ENCODE assay signal across 1 cellular context in the genomic region with DNA sequence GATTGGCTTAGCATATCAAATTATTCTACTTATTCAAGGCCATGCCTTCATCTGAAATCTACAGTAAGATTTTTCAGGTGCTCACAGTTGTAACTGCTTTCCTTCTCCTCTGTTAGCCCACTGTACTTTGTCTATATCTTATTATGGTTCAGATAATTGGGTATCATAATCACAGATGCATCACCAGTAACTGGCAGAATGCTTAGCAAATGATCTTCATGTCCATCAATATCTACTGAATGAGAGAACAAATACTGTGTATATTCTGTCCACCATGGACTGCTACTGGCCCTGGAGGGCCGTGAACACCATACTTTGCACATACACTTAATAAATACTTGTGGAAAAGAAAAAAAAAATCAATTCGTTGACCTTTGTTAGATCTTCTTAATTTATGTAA.
TF ChIP-seq lines count a peak whose summit lies in the region.

No MANE protein-coding gene starts in this region.

TF ChIP-seq in GM12878, 131 proteins besides CTCF, POLR2A, EP300 and RAD21 (continued from another document):
- TF ChIP-seq, protein P1, sequence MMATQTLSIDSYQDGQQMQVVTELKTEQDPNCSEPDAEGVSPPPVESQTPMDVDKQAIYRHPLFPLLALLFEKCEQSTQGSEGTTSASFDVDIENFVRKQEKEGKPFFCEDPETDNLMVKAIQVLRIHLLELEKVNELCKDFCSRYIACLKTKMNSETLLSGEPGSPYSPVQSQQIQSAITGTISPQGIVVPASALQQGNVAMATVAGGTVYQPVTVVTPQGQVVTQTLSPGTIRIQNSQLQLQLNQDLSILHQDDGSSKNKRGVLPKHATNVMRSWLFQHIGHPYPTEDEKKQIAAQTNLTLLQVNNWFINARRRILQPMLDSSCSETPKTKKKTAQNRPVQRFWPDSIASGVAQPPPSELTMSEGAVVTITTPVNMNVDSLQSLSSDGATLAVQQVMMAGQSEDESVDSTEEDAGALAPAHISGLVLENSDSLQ (IDR thresholded peaks at IDR 0.05): peak; percentile 55; the same call in 1 of the 2 replicates
- TF ChIP-seq STAT3 (IDR thresholded peaks at IDR 0.05; ENCODE audit: low read depth, low read length) (no peak), ESRRA (IDR thresholded peaks at IDR 0.05; ENCODE audit: low read length) (no peak), IKZF1 (conservative IDR thresholded peaks at IDR 0.05) (no peak), JUND (IDR thresholded peaks at IDR 0.05; ENCODE audit: low read depth, low read length) (no peak), LARP7 (IDR thresholded peaks at IDR 0.05) (no peak)
- TF ChIP-seq, protein P2, sequence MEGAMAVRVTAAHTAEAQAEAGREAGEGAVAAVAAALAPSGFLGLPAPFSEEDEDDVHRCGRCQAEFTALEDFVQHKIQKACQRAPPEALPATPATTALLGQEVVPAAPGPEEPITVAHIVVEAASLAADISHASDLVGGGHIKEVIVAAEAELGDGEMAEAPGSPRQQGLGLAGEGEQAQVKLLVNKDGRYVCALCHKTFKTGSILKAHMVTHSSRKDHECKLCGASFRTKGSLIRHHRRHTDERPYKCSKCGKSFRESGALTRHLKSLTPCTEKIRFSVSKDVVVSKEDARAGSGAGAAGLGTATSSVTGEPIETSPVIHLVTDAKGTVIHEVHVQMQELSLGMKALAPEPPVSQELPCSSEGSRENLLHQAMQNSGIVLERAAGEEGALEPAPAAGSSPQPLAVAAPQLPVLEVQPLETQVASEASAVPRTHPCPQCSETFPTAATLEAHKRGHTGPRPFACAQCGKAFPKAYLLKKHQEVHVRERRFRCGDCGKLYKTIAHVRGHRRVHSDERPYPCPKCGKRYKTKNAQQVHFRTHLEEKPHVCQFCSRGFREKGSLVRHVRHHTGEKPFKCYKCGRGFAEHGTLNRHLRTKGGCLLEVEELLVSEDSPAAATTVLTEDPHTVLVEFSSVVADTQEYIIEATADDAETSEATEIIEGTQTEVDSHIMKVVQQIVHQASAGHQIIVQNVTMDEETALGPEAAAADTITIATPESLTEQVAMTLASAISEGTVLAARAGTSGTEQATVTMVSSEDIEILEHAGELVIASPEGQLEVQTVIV (IDR thresholded peaks at IDR 0.05; ENCODE audit: borderline replicate concordance, partially characterized antibody): no peak
